ENCODE assay signal across 8 cellular contexts in genomic region chr3:129577925-129578742, GRCh38. TPM values are rescaled to one million over a fixed set of nuclear protein-coding genes. Genes with fewer than 3 reads are reported as not detected.
DNase-seq lines count a peak whose midpoint lies in the region; ATAC-seq and TF ChIP-seq lines count a peak whose summit lies in the region.

No MANE protein-coding gene starts in this region.

- H3K4me3 Mint-ChIP-seq in HFFc6: no peak overlapping the region

- ATAC-seq in left ventricle myocardium superior: peak; percentile 45

- intact Hi-C loops in left ventricle myocardium superior (cut with micrococcal nuclease): no loop called here

- no peaks in the 10 kb centered on the region for H3K36me3 Mint-ChIP-seq in HFFc6 (ENCODE audit: low read depth)

- H3K9me3 Mint-ChIP-seq in HFFc6: no peaks in the 10 kb centered on the region

- H3K27ac Mint-ChIP-seq in HFFc6: no peak overlapping the region

- H3K4me1 Mint-ChIP-seq in HFFc6 (ENCODE audit: low read depth): no peaks in the 10 kb centered on the region

- peak; percentile 70 for DNase-seq in CD1c-positive myeloid dendritic cell (ENCODE audit: extremely low spot score)
- DNase-seq in GM20000 (ENCODE audit: low spot score): peak; percentile 79
- DNase-seq in NOMO-1 treated with DMSO at 0.1 percent for 48 hours (lab: John Stamatoyannopoulos, UW; ENCODE audit: unreplicated experiment): peak; percentile 93
- peak; percentile 63 for DNase-seq in left ventricle myocardium superior
- no peak for DNase-seq in stimulated activated naive CD4-positive, alpha-beta T cell treated with Interleukin-2 at 50 U/mL for 16 hours (lab: John Stamatoyannopoulos, UW)
- no peak for DNase-seq in inferior parietal cortex (ENCODE audit: extremely low spot score)
- no peak for DNase-seq in activated CD4-positive, alpha-beta T cell treated with anti-CD3 and anti-CD28 coated beads for 1 hour
- DNase-seq in HFFc6: no peak

- peaks cover 2% of the 10 kb centered on the region for H3K27me3 Mint-ChIP-seq in HFFc6 (ENCODE audit: insufficient read depth)

- TF ChIP-seq CTCF in GM20000 (IDR thresholded peaks at IDR 0.05; ENCODE audit: extremely low read depth, missing control alignments) (no peak), HFFc6 (IDR thresholded peaks at IDR 0.05) (no peak)

RNA-seq across cellular contexts. Expression of gene PLXND1, which starts 28.3 kb away (rescaled TPM):
- total RNA-seq in left ventricle myocardium superior: 56.6 TPM
- 100 to 1,000 TPM in 5 of 6 experiments, 10 to 100 TPM in 1; 86.7 to 118 (median 108) TPM for total RNA-seq in HFFc6 (2021; fragmentation: NEBNext Ultra II Directional; extraction: Animal tissue kit (Norgen Biotek cat#: 25700))

RNA-seq across cellular contexts. Expression of gene H1-8, which starts 35.2 kb away (rescaled TPM):
- not detected for total RNA-seq in left ventricle myocardium superior
- total RNA-seq in HFFc6 (2021; fragmentation: NEBNext Ultra II Directional; extraction: Animal tissue kit (Norgen Biotek cat#: 25700)): not detected

RNA-seq across cellular contexts. Expression of gene RHO, which starts 49.7 kb away (rescaled TPM):
- not detected for total RNA-seq in left ventricle myocardium superior
- total RNA-seq in HFFc6 (2021; fragmentation: NEBNext Ultra II Directional; extraction: Animal tissue kit (Norgen Biotek cat#: 25700)): not detected

Comparison
In these comparisons a context has a peak if more than half of its experiments do, and no peak if none do; other contexts are left out.
1. DNase-seq: peak in CD1c-positive myeloid dendritic cell (single experiment), GM20000 (single experiment), NOMO-1 treated with DMSO at 0.1 percent for 48 hours (single experiment) and left ventricle myocardium superior (single experiment); none in stimulated activated naive CD4-positive, alpha-beta T cell treated with Interleukin-2 at 50 U/mL for 16 hours (single experiment), inferior parietal cortex (single experiment), activated CD4-positive, alpha-beta T cell treated with anti-CD3 and anti-CD28 coated beads for 1 hour (single experiment) and HFFc6 (single experiment).